8 cellular contexts compared by ENCODE assay signal in genomic region chr2:196171248-196171871, GRCh38. TPM values are rescaled to one million over a fixed set of nuclear protein-coding genes. Genes with fewer than 3 reads are reported as not detected.
DNase-seq lines count a peak whose midpoint lies in the region; ATAC-seq and TF ChIP-seq lines count a peak whose summit lies in the region.

STK17B (minus strand) TSS chr2:196171578; CDS start chr2:196163383, 8,195 bp downstream.

- no peaks in the 10 kb centered on the region for H3K36me3 ChIP-seq in iPS-20b (ENCODE audit: insufficient read depth, low read depth, low read length)

- peaks cover 35% of the 10 kb centered on the region for H3K27me3 ChIP-seq in iPS-20b (ENCODE audit: insufficient read depth, low read length)

- H3K9me3 ChIP-seq in iPS-20b (ENCODE audit: insufficient read depth, low read depth, low read length): no peaks in the 10 kb centered on the region

- H3K4me3 ChIP-seq in iPS-20b (ENCODE audit: low read length) (peak within 1 kb of the TSS; percentile 93), skin epidermis (peak within 1 kb of the TSS; percentile 69 to 99 (median 93))

- H3K4me1 ChIP-seq in iPS-20b (ENCODE audit: insufficient read depth, low read length): peaks cover 25% of the 10 kb centered on the region

- ATAC-seq in HG03066 (IDR thresholded peaks at IDR 0.05; ENCODE audit: low read depth, unreplicated experiment): peak; percentile 46

- DNase-seq in A172 (ENCODE audit: low spot score) (peak; percentile 89), NCI-H2196 (lab: John Stamatoyannopoulos, UW; ENCODE audit: unreplicated experiment) (peak; percentile 91), T47D (ENCODE audit: low read depth in 1 of 2, low spot score in 1 of 2) (peak; percentile 90 to 95)

- in situ Hi-C loops in T47D (cut with HindIII; ENCODE audit: low pct_unique_long_range_greater_than_20kb, low sequenced_read_pairs): no loop called here

- H3K27ac ChIP-seq in VCaP: peak within 1 kb of the TSS; percentile 81
- no peak within 1 kb of the TSS for H3K27ac ChIP-seq in iPS-20b (ENCODE audit: low read length)
- H3K27ac ChIP-seq in skin epidermis: peak within 1 kb of the TSS; percentile 74 to 99 (median 94)

- 0 out of 2 replicates have a peak, but pooled peaks have one; percentile 8 for TF ChIP-seq CTCF in VCaP (conservative IDR thresholded peaks at IDR 0.05)

- H3K9ac ChIP-seq in iPS-20b (ENCODE audit: low read depth, low read length): peak within 1 kb of the TSS; percentile 83; the same call in 1 of the 2 replicates

- TF ChIP-seq POLR2A in GM18526 (IDR thresholded peaks at IDR 0.05; ENCODE audit: extremely low read depth, insufficient read length): peak; percentile 99

RNA-seq across cellular contexts. Expression of gene STK17B, which starts in this region (rescaled TPM):
- 19.5 and 20.5 TPM in 2 replicates for total RNA-seq in A172 (2014; rRNA removed; shearing (Covaris generic))
